16 cellular contexts compared by ENCODE assay signal in the genomic region with DNA sequence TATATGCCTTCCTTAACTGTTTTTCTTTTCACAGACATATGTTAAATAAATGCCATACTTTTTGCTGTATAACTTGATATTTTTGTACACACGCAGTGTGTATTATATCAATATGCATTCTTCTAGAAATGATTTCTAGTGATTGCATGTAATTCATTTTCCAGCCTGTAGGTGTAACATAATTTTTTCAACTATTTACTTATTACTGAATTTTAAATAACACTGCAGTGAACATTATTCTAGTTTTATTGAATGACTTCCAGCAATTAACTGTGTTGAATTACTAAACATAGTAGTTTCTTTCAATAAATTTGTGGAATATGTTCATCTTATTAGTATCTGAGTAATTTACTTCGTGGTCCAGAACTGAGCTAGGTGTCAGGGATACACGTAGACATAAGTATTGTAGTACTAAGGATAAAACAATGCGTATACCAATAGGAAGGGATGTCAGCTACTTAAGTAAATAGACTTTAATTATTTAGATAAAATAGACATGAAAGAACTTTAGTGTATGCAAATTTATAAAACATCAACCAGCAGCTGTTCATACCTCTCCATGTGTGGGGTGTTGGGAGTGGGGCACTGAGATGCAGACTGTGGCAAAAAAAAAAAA. TPM values are rescaled to one million over a fixed set of nuclear protein-coding genes. Genes with fewer than 3 reads are reported as not detected.
A peak's percentile ranks its signal among the peaks of the same experiment; 100 is the strongest.
DNase-seq lines count a peak whose midpoint lies in the region; ATAC-seq and TF ChIP-seq lines count a peak whose summit lies in the region.
"Had no signal": no experiment of that assay in that cellular context is flagged by ENCODE, and none has a peak within 500 bp of the region (broad histone marks: within the 10 kb centered on the region; RNA-seq: fewer than 3 reads in every experiment).

No MANE protein-coding gene starts in this region.

- no peak overlapping the region for H2AK9ac ChIP-seq in IMR-90 (replicated peaks; ENCODE audit: low read depth, low read length, poor library complexity)

- H4K91ac ChIP-seq in IMR-90 (ENCODE audit: insufficient read depth, low read depth, low read length): no peak overlapping the region

- in situ Hi-C loops in IMR-90 (cut with MboI; ENCODE audit: low sequenced_read_pairs): no loop called here

- H4K20me1 ChIP-seq in BLaER1 treated with 17β-estradiol and CSF1 and Interleukin-3, amounts not matched to agents 10 nM and 100 nM: no peaks in the 10 kb centered on the region
- peaks cover 27% of the 10 kb centered on the region for H4K20me1 ChIP-seq in IMR-90 (ENCODE audit: insufficient read depth, low read length)
- peaks cover 6% of the 10 kb centered on the region for H4K20me1 ChIP-seq in neural progenitor cell (ENCODE audit: low read depth)

- CTCF ChIA-PET in IMR-90 (lab: Yijun Ruan, JAX): interaction anchor here (1.0 to 1.2 kb wide), 2 partner anchors 28 to 122 kb away, joined by 3 to 4 read pairs; partner anchors contain the start of gene TANC1

- H3K36me3 ChIP-seq in BLaER1 treated with 17β-estradiol and CSF1 and Interleukin-3, amounts not matched to agents 10 nM and 100 nM: no peaks in the 10 kb centered on the region
- no peaks in the 10 kb centered on the region for H3K36me3 ChIP-seq in IMR-90 (ENCODE audit: control insufficient read depth, insufficient read depth, low read length)
- no peaks in the 10 kb centered on the region for H3K36me3 ChIP-seq in neural progenitor cell

- H3K9me1 ChIP-seq in IMR-90 (ENCODE audit: insufficient read depth, low read length): peaks cover 28% of the 10 kb centered on the region

- dilution Hi-C loops in IMR-90 (cut with HindIII; ENCODE audit: low sequenced_read_pairs, unreplicated experiment): no loop called here

- H2BK120ac ChIP-seq in IMR-90 (ENCODE audit: low read depth, low read length): no peak overlapping the region

- H3K23ac ChIP-seq in IMR-90 (ENCODE audit: low read depth, low read length): no peak overlapping the region; the same call in 1 of the 2 replicates

- intact Hi-C loops in IMR-90 (cut with micrococcal nuclease): no loop called here

- ATAC-seq in IMR-90 (ENCODE audit: low read depth): no peak
- no peak for ATAC-seq in activated CD4-positive, CD25-positive, alpha-beta regulatory T cell treated with anti-CD3 and anti-CD28 coated beads, Interleukin-2, amount 50 U/mL, for 24 hours
- ATAC-seq in GM18868 (IDR thresholded peaks at IDR 0.05; ENCODE audit: unreplicated experiment): no peak
- no peak for ATAC-seq in HG02840 (IDR thresholded peaks at IDR 0.05; ENCODE audit: low FRiP score, unreplicated experiment)
- no peak for ATAC-seq in HG02981 (IDR thresholded peaks at IDR 0.05; ENCODE audit: unreplicated experiment)

- H3K36me3 Mint-ChIP-seq in brain: no peaks in the 10 kb centered on the region
- no peaks in the 10 kb centered on the region for H3K36me3 Mint-ChIP-seq in neural progenitor cell
- H3K36me3 Mint-ChIP-seq: IgD-negative memory B cell had no signal

- H3K4me2 ChIP-seq in BLaER1 treated with 17β-estradiol and CSF1 and Interleukin-3, amounts not matched to agents 10 nM and 100 nM: peak overlapping the region in 10 of 11 experiments; percentile 73 to 89 (median 78); a peak in 18 of 22 replicates
- no peak overlapping the region for H3K4me2 ChIP-seq in IMR-90 (ENCODE audit: low read depth, low read length)
- no peak overlapping the region for H3K4me2 ChIP-seq in neural progenitor cell

- H3K4ac ChIP-seq in IMR-90 (ENCODE audit: low read depth, low read length): no peak overlapping the region

- BruUV-seq in IMR-90 (replicated peaks; lab: Mats Ljungman, UMichigan): no TSS peak

- H3K4me3 Mint-ChIP-seq in brain: no peak overlapping the region
- no peak overlapping the region for H3K4me3 Mint-ChIP-seq in neural progenitor cell

- no peak overlapping the region for H2AK5ac ChIP-seq in IMR-90 (ENCODE audit: low read depth, low read length)

- H3K4me3 ChIP-seq in BLaER1 treated with 17β-estradiol and CSF1 and Interleukin-3, amounts not matched to agents 10 nM and 100 nM: no peak overlapping the region
- no peak overlapping the region for H3K4me3 ChIP-seq in IMR-90 (ENCODE audit: insufficient read depth, low read depth, low read length)
- no peak overlapping the region for H3K4me3 ChIP-seq in neural progenitor cell
- H3K4me3 ChIP-seq: stomach had no signal

- H3K9me3 Mint-ChIP-seq in brain: no peaks in the 10 kb centered on the region
- no peaks in the 10 kb centered on the region for H3K9me3 Mint-ChIP-seq in neural progenitor cell
- H3K9me3 Mint-ChIP-seq: IgD-negative memory B cell had no signal

- TF ChIP-seq POLR2A in IMR-90 (IDR thresholded peaks at IDR 0.05; ENCODE audit: low read depth, low read length): no peak

- POLR2A ChIA-PET in IMR-90 (lab: Charles Lee; ENCODE audit: unreplicated experiment): no interaction called here

- no peak overlapping the region for H3K9ac ChIP-seq in BLaER1 treated with 17β-estradiol and CSF1 and Interleukin-3, amounts not matched to agents 10 nM and 100 nM
- H3K9ac ChIP-seq in IMR-90 (ENCODE audit: low read depth, low read length) (no peak overlapping the region), neural progenitor cell (no peak overlapping the region)

- H3K27me3 Mint-ChIP-seq in brain (no peaks in the 10 kb centered on the region), neural progenitor cell (ENCODE audit: insufficient read depth, low read depth) (no peaks in the 10 kb centered on the region)

- no peak overlapping the region for H3K18ac ChIP-seq in IMR-90 (ENCODE audit: low read depth, low read length)

- no peak overlapping the region for H2AFZ ChIP-seq in IMR-90 (replicated peaks; ENCODE audit: low read length, poor library complexity)
- no peak overlapping the region for H2AFZ ChIP-seq in neural progenitor cell (replicated peaks)

- peaks cover 33 to 79% of the 10 kb centered on the region in 2 experiments for H3K79me1 ChIP-seq in IMR-90 (ENCODE audit: low read depth in 1 of 2, low read length in 2 of 2)

- TF ChIP-seq CTCF in IMR-90 (conservative IDR thresholded peaks at IDR 0.05; ENCODE audit: low read depth, low read length) (peak; percentile 34; the same call in 1 of the 2 replicates), brain (conservative IDR thresholded peaks at IDR 0.05) (peak; percentile 24 to 51), neural progenitor cell (IDR thresholded peaks at IDR 0.05) (peak; percentile 48)

- H3K4me1 Mint-ChIP-seq in brain: peaks cover 41% of the 10 kb centered on the region
- peaks cover 21% of the 10 kb centered on the region for H3K4me1 Mint-ChIP-seq in neural progenitor cell

- H3K14ac ChIP-seq in IMR-90 (replicated peaks; ENCODE audit: low read depth, low read length): no peak overlapping the region

- H4K8ac ChIP-seq in IMR-90 (ENCODE audit: low read depth in 2 of 2, low read length in 2 of 2): no peak overlapping the region

- peaks cover 33 to 49% (median 39%) of the 10 kb centered on the region in 10 experiments for H3K4me1 ChIP-seq in BLaER1 treated with 17β-estradiol and CSF1 and Interleukin-3, amounts not matched to agents 10 nM and 100 nM
- H3K4me1 ChIP-seq in IMR-90 (ENCODE audit: control insufficient read depth, insufficient read depth, low read length) (peaks cover 20% of the 10 kb centered on the region), neural progenitor cell (peaks cover 10% of the 10 kb centered on the region)

- no peak overlapping the region for H4K5ac ChIP-seq in IMR-90 (ENCODE audit: low read depth, low read length)

- H3K27ac Mint-ChIP-seq in brain (no peak overlapping the region), neural progenitor cell (no peak overlapping the region)
- H3K27ac Mint-ChIP-seq: IgD-negative memory B cell had no signal

- H2BK20ac ChIP-seq in IMR-90 (ENCODE audit: low read depth, low read length): no peak overlapping the region

- no CpG with 5 or more reads among the region's 4 CpGs for WGBS in IMR-90 (ENCODE audit: extremely low coverage in 2 of 2, insufficient read length in 1 of 2), 2 experiments

- H2BK15ac ChIP-seq in IMR-90 (ENCODE audit: low read depth, low read length): no peak overlapping the region

- no peak for TF ChIP-seq RAD21 in IMR-90 (IDR thresholded peaks at IDR 0.05; ENCODE audit: low read length)

- H3K56ac ChIP-seq in IMR-90 (ENCODE audit: extremely low read depth, insufficient read depth, low read length): no peak overlapping the region

- DNase-seq in IMR-90: no peak
- DNase-seq in neural progenitor cell (ENCODE audit: low spot score): no peak
- DNase-seq: activated CD4-positive, alpha-beta T cell treated with anti-CD3 and anti-CD28 coated beads for 48 hours; activated effector memory CD4-positive, alpha-beta T cell treated with Interleukin-2 at 50 U/mL for 16 hours; GOT3; midbrain; NCI-H1694 treated with DMSO at 0.1 percent for 48 hours; stomach had no signal

- H3K27ac ChIP-seq in BLaER1 treated with 17β-estradiol and CSF1 and Interleukin-3, amounts not matched to agents 10 nM and 100 nM: peak overlapping the region in 2 of 11 experiments; percentile 16 to 82; a peak in 1 of 22 replicates
- H3K27ac ChIP-seq in IMR-90 (ENCODE audit: insufficient read depth, low read length) (no peak overlapping the region), neural progenitor cell (no peak overlapping the region)
- H3K27ac ChIP-seq: epithelial cell of prostate, stomach had no signal

- H3K9me3 ChIP-seq in BLaER1 treated with 17β-estradiol and CSF1 and Interleukin-3, amounts not matched to agents 10 nM and 100 nM (replicated peaks in 1 of 11): no peaks in the 10 kb centered on the region
- H3K9me3 ChIP-seq in IMR-90 (ENCODE audit: control insufficient read depth, insufficient read depth, low read length) (no peaks in the 10 kb centered on the region), neural progenitor cell (ENCODE audit: low read depth) (no peaks in the 10 kb centered on the region)
- H3K9me3 ChIP-seq: stomach had no signal

- no peak overlapping the region for H2BK5ac ChIP-seq in IMR-90 (ENCODE audit: low read depth, low read length, poor library complexity, severe bottlenecking)

- no peaks in the 10 kb centered on the region for H3K79me2 ChIP-seq in neural progenitor cell (ENCODE audit: low read depth)

- H3K27me3 ChIP-seq in BLaER1 treated with 17β-estradiol and CSF1 and Interleukin-3, amounts not matched to agents 10 nM and 100 nM: no peaks in the 10 kb centered on the region; a peak in 1 of 22 replicates
- H3K27me3 ChIP-seq in IMR-90 (ENCODE audit: control insufficient read depth, insufficient read depth, low read length) (no peaks in the 10 kb centered on the region), neural progenitor cell (no peaks in the 10 kb centered on the region)
- H3K27me3 ChIP-seq: stomach had no signal

- H3F3A ChIP-seq in neural progenitor cell (ENCODE audit: low read depth): no peaks in the 10 kb centered on the region

TF ChIP-seq in IMR-90, 13 proteins besides CTCF, POLR2A, EP300 and RAD21 (continues in another document):
- TF ChIP-seq CHD1 (IDR thresholded peaks at IDR 0.05; ENCODE audit: low read depth, low read length) (no peak), MAFK (IDR thresholded peaks at IDR 0.05; ENCODE audit: low read depth, low read length) (no peak), CEBPB (IDR thresholded peaks at IDR 0.05; ENCODE audit: low read depth, low read length) (no peak)

RNA-seq across cellular contexts. Expression of gene TANC1, which starts 28.0 kb away (rescaled TPM):
- 12.8 and 12.9 TPM in 2 replicates for total RNA-seq in IMR-90 (2012; rRNA removed)
- 10.1 and 10.2 TPM in 2 replicates for polyA plus RNA-seq in IMR-90 (2012; rRNA removed)
- polyA plus RNA-seq in IMR-90 (2012; cell fraction: cytosol; rRNA removed): 3.6 and 5.0 TPM in 2 replicates
- polyA plus RNA-seq in IMR-90 (2012; cell fraction: nucleus; rRNA removed; ENCODE audit: low replicate concordance): 27.3 and 53.0 TPM in 2 replicates
- polyA plus RNA-seq in brain (ENCODE audit: insufficient read depth, low read depth, low replicate concordance): 3.3 TPM
- total RNA-seq in neural progenitor cell (ENCODE audit: low replicate concordance): 7.5 and 11.9 TPM in 2 replicates

Comparison
In these comparisons a context has a peak if more than half of its experiments do, and no peak if none do; other contexts are left out.
1. H3K4me2 ChIP-seq: peak in BLaER1 treated with 17β-estradiol and CSF1 and Interleukin-3, amounts not matched to agents 10 nM and 100 nM (10 of 11); none in IMR-90 (single experiment) and neural progenitor cell (single experiment).
2. Peak in every context shown above with its lines, with median percentiles within 50 percentile points of each other: CTCF ChIP-seq.